Comparison of ENCODE assay signal across 8 cellular contexts in the genomic region with DNA sequence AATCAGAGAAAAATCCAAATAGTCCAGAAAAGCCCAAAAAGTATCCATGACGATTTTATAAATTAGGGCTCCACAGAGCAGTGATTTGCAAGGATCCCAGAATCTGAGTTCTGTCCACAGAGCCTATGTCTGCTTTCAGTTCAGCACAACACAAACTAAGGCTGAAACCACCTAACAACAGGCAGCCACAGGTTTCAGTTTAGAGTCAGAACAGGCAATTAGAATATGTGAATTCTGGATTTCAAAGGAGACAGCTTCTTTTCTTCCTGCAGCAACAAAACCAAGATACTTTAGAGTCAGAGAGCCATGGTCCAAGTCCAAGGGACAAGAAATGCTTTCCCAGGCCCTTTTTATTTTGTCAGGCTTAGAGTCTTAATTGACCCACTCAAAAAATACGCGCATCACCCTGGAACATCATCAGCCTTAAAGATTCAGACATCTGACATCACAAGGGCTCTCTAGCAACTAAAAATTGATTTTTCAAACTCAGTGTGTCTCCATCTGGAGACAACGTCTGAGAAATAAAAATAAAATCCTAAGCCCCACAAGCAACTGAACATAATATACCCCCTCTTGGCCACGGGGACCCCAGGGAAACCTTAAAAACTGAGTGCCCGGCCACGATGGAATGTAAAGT. TPM values are rescaled to one million over a fixed set of nuclear protein-coding genes. Genes with fewer than 3 reads are reported as not detected.
DNase-seq lines count a peak whose midpoint lies in the region; ATAC-seq and TF ChIP-seq lines count a peak whose summit lies in the region.

No MANE protein-coding gene starts in this region.

- peak overlapping the region; percentile 14 to 83 for H3K27ac ChIP-seq in testis

- intact Hi-C loops in testis (cut with DNase I; ENCODE audit: low total_unique reads): no loop called here

- CTCF ChIA-PET in WTC11 (lab: Charles Lee): interaction anchor here (0.9 to 1.8 kb wide), 2 partner anchors 18 to 38 kb away, joined by 3 to 8 read pairs; no protein-coding TSS in a partner anchor

- WGBS in testis, 2 donors: 37 to 42% methylated on average over 7 of the region's 7 CpGs

- ATAC-seq in GM19035 (IDR thresholded peaks at IDR 0.05; ENCODE audit: unreplicated experiment) (peak; percentile 88), HG02885 (IDR thresholded peaks at IDR 0.05; ENCODE audit: poor library complexity, unreplicated experiment) (peak; percentile 93), WTC11 (no peak), esophagus mucosa (no peak)

- peak overlapping the region; percentile 4 for H3K4me3 ChIP-seq in kidney epithelial cell (ENCODE audit: low read depth, low read length)
- H3K4me3 ChIP-seq in testis: no peak overlapping the region

- peaks cover 58% of the 10 kb centered on the region for H3K4me1 Mint-ChIP-seq in WTC11

- H3K36me3 Mint-ChIP-seq in WTC11: peaks cover 8% of the 10 kb centered on the region

- H3K4me3 Mint-ChIP-seq in WTC11: no peak overlapping the region

- H3K9me3 Mint-ChIP-seq in WTC11: peaks cover 14% of the 10 kb centered on the region

- H3K27me3 Mint-ChIP-seq in WTC11 (ENCODE audit: low read depth): no peaks in the 10 kb centered on the region

- H3K27me3 ChIP-seq in kidney epithelial cell (ENCODE audit: control insufficient read depth, insufficient read depth, low read length) (no peaks in the 10 kb centered on the region), testis (no peaks in the 10 kb centered on the region)

- no peak for TF ChIP-seq POLR2A in testis (IDR thresholded peaks at IDR 0.05)

- TF ChIP-seq CTCF in WTC11 (IDR thresholded peaks at IDR 0.05) (no peak), kidney epithelial cell (IDR thresholded peaks at IDR 0.05; ENCODE audit: insufficient read depth, low read length, poor library complexity, severe bottlenecking) (no peak), testis (IDR thresholded peaks at IDR 0.05) (no peak)

- H3K36me3 ChIP-seq in kidney epithelial cell (ENCODE audit: control insufficient read depth, insufficient read depth, low read length): no peaks in the 10 kb centered on the region
- no peaks in the 10 kb centered on the region for H3K36me3 ChIP-seq in testis (ENCODE audit: low read depth, missing control alignments)

- peak overlapping the region; percentile 95 for H3K27ac Mint-ChIP-seq in WTC11

- H3K4me1 ChIP-seq in testis: peaks cover 16% of the 10 kb centered on the region

- POLR2A ChIA-PET in WTC11 (lab: Charles Lee): no interaction called here

- no peaks in the 10 kb centered on the region for H3K9me3 ChIP-seq in testis

- DNase-seq in WTC11 (ENCODE audit: low spot score): no peak
- DNase-seq in kidney epithelial cell (ENCODE audit: low read depth): no peak
- no peak for DNase-seq in testis
- no peak for DNase-seq in NCI-H446 (lab: John Stamatoyannopoulos, UW)
- DNase-seq in DMS53 treated with DMSO at 0.1 percent for 48 hours (lab: John Stamatoyannopoulos, UW; ENCODE audit: unreplicated experiment): no peak

TF ChIP-seq in WTC11, 78 proteins besides CTCF, POLR2A, EP300 and RAD21:
- no peak for TF ChIP-seq ZNF423 (CRISPR knock-in tag; IDR thresholded peaks at IDR 0.05)
- no peak for TF ChIP-seq ZNF263 (CRISPR knock-in tag; IDR thresholded peaks at IDR 0.05; ENCODE audit: low read depth)
- TF ChIP-seq, protein P1, sequence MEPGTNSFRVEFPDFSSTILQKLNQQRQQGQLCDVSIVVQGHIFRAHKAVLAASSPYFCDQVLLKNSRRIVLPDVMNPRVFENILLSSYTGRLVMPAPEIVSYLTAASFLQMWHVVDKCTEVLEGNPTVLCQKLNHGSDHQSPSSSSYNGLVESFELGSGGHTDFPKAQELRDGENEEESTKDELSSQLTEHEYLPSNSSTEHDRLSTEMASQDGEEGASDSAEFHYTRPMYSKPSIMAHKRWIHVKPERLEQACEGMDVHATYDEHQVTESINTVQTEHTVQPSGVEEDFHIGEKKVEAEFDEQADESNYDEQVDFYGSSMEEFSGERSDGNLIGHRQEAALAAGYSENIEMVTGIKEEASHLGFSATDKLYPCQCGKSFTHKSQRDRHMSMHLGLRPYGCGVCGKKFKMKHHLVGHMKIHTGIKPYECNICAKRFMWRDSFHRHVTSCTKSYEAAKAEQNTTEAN (CRISPR knock-in tag; IDR thresholded peaks at IDR 0.05): no peak
- TF ChIP-seq JUN (CRISPR knock-in tag; IDR thresholded peaks at IDR 0.05): no peak
- no peak for TF ChIP-seq TEAD4 (CRISPR knock-in tag; IDR thresholded peaks at IDR 0.05)
- TF ChIP-seq RORB (CRISPR knock-in tag; IDR thresholded peaks at IDR 0.05): no peak
- no peak for TF ChIP-seq TEAD1 (CRISPR knock-in tag; IDR thresholded peaks at IDR 0.05)
- TF ChIP-seq ATF1 (CRISPR knock-in tag; IDR thresholded peaks at IDR 0.05): no peak
- TF ChIP-seq FOXJ3 (CRISPR knock-in tag; IDR thresholded peaks at IDR 0.05; ENCODE audit: borderline replicate concordance): no peak
- TF ChIP-seq, protein P2, sequence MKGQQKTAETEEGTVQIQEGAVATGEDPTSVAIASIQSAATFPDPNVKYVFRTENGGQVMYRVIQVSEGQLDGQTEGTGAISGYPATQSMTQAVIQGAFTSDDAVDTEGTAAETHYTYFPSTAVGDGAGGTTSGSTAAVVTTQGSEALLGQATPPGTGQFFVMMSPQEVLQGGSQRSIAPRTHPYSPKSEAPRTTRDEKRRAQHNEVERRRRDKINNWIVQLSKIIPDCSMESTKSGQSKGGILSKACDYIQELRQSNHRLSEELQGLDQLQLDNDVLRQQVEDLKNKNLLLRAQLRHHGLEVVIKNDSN (CRISPR knock-in tag; IDR thresholded peaks at IDR 0.05): no peak
- TF ChIP-seq NR2C2 (CRISPR knock-in tag; IDR thresholded peaks at IDR 0.05): no peak
- TF ChIP-seq TP53 (CRISPR knock-in tag; IDR thresholded peaks at IDR 0.05): no peak
- TF ChIP-seq, protein P3, sequence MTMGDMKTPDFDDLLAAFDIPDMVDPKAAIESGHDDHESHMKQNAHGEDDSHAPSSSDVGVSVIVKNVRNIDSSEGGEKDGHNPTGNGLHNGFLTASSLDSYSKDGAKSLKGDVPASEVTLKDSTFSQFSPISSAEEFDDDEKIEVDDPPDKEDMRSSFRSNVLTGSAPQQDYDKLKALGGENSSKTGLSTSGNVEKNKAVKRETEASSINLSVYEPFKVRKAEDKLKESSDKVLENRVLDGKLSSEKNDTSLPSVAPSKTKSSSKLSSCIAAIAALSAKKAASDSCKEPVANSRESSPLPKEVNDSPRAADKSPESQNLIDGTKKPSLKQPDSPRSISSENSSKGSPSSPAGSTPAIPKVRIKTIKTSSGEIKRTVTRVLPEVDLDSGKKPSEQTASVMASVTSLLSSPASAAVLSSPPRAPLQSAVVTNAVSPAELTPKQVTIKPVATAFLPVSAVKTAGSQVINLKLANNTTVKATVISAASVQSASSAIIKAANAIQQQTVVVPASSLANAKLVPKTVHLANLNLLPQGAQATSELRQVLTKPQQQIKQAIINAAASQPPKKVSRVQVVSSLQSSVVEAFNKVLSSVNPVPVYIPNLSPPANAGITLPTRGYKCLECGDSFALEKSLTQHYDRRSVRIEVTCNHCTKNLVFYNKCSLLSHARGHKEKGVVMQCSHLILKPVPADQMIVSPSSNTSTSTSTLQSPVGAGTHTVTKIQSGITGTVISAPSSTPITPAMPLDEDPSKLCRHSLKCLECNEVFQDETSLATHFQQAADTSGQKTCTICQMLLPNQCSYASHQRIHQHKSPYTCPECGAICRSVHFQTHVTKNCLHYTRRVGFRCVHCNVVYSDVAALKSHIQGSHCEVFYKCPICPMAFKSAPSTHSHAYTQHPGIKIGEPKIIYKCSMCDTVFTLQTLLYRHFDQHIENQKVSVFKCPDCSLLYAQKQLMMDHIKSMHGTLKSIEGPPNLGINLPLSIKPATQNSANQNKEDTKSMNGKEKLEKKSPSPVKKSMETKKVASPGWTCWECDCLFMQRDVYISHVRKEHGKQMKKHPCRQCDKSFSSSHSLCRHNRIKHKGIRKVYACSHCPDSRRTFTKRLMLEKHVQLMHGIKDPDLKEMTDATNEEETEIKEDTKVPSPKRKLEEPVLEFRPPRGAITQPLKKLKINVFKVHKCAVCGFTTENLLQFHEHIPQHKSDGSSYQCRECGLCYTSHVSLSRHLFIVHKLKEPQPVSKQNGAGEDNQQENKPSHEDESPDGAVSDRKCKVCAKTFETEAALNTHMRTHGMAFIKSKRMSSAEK (CRISPR knock-in tag; IDR thresholded peaks at IDR 0.05; ENCODE audit: borderline replicate concordance): no peak

RNA-seq across cellular contexts. Expression of a gene that starts 23.7 kb away (rescaled TPM):
- total RNA-seq in WTC11 (2021): 0.14 to 0.42 TPM (median 0.39 TPM) in 3 replicates
- 14.8 and 20.8 TPM in 2 replicates for total RNA-seq in kidney epithelial cell
- 1 to 10 TPM; 5.4 to 6.9 TPM for total RNA-seq in testis
- 10.6 TPM for polyA plus RNA-seq in testis (ENCODE audit: insufficient read depth, low read depth, low replicate concordance)
- 3.8 TPM for total RNA-seq in esophagus mucosa

RNA-seq across cellular contexts. Expression of a gene that starts 26.3 kb away (rescaled TPM):
- total RNA-seq in WTC11 (2021) (not detected in 3 replicates), kidney epithelial cell (not detected in 2 replicates), testis (not detected), esophagus mucosa (not detected)
- polyA plus RNA-seq in testis (ENCODE audit: insufficient read depth, low read depth, low replicate concordance): not detected

RNA-seq across cellular contexts. Expression of a gene that starts 40.9 kb away (rescaled TPM):
- total RNA-seq in WTC11 (2021): 1.5 to 2.0 TPM (median 1.5 TPM) in 3 replicates
- total RNA-seq in kidney epithelial cell: 10.4 and 12.7 TPM in 2 replicates
- total RNA-seq in testis: 10 to 100 TPM; 13.1 to 15.3 TPM
- polyA plus RNA-seq in testis (ENCODE audit: insufficient read depth, low read depth, low replicate concordance): 14.8 TPM
- total RNA-seq in esophagus mucosa: 3.8 TPM

RNA-seq across cellular contexts. Expression of a gene that starts 49.7 kb away (rescaled TPM):
- total RNA-seq in WTC11 (2021): 0.07 to 0.15 TPM (median 0.14 TPM) in 3 replicates
- 9.2 and 9.4 TPM in 2 replicates for total RNA-seq in kidney epithelial cell
- 1 to 10 TPM; 1.3 to 1.6 TPM for total RNA-seq in testis
- 4.3 TPM for polyA plus RNA-seq in testis (ENCODE audit: insufficient read depth, low read depth, low replicate concordance)
- 1.5 TPM for total RNA-seq in esophagus mucosa

Comparison
In these comparisons a context has a peak if more than half of its experiments do, and no peak if none do; other contexts are left out.
1. ATAC-seq: peak in GM19035 (single experiment) and HG02885 (single experiment); none in WTC11 (single experiment) and esophagus mucosa (single experiment).